1 cellular context compared by ENCODE assay signal in genomic region chr14:74881425-74882102, GRCh38.
TF ChIP-seq lines count a peak whose summit lies in the region.

TSS of gene DLST (plus strand) at chr14:74881916. CDS start at chr14:74881954, 38 bp downstream.

TF ChIP-seq in H1, 55 proteins besides CTCF, POLR2A, EP300 and RAD21 (continued from another document):
- TF ChIP-seq JUND (IDR thresholded peaks at IDR 0.05; ENCODE audit: low read length) (peak; percentile 99), CHD1 (IDR thresholded peaks at IDR 0.05; ENCODE audit: low read depth, low read length) (peak; percentile 98), TAF7 (optimal IDR thresholded peaks at IDR 0.05; ENCODE audit: borderline replicate concordance, low read depth, low read length) (peak; percentile 65), SP1 (IDR thresholded peaks at IDR 0.05; ENCODE audit: low read depth, low read length) (peak; percentile 81; the same call in 1 of the 2 replicates), TAF1 (IDR thresholded peaks at IDR 0.05; ENCODE audit: low read depth, low read length) (peak; percentile 84), KDM5A (IDR thresholded peaks at IDR 0.05; ENCODE audit: low read length) (peak; percentile 59; the same call in 1 of the 2 replicates), CHD2 (IDR thresholded peaks at IDR 0.05; ENCODE audit: low read length) (peak; percentile 35; the same call in 1 of the 2 replicates), RBBP5 (IDR thresholded peaks at IDR 0.05; ENCODE audit: borderline replicate concordance, low read depth, low read length) (peak; percentile 94; the same call in 1 of the 2 replicates), POLR2AphosphoS5 (IDR thresholded peaks at IDR 0.05; ENCODE audit: low read depth, low read length) (peak; percentile 90), SIN3A (conservative IDR thresholded peaks at IDR 0.05 in 1 of 2, IDR thresholded peaks at IDR 0.05 in 1 of 2; ENCODE audit: low read depth in 1 of 2, low read length in 2 of 2) (peak; percentile 47 to 77; a peak in 2 of 4 replicates), EGR1 (IDR thresholded peaks at IDR 0.05; ENCODE audit: borderline replicate concordance, low read depth, low read length) (peak; percentile 54; the same call in 1 of the 2 replicates), ASH2L (IDR thresholded peaks at IDR 0.05; ENCODE audit: low read length) (peak; percentile 68), YY1 (IDR thresholded peaks at IDR 0.05; ENCODE audit: low read depth, low read length) (0 out of 2 replicates have a peak, but pooled peaks have one; percentile 10), TBP (IDR thresholded peaks at IDR 0.05; ENCODE audit: low read depth, low read length) (peak; percentile 76), BRCA1 (IDR thresholded peaks at IDR 0.05; ENCODE audit: low read depth, low read length) (no peak), JUN (IDR thresholded peaks at IDR 0.05; ENCODE audit: low read depth, low read length) (no peak), RNF2 (IDR thresholded peaks at IDR 0.05; ENCODE audit: borderline replicate concordance, low read depth, low read length, missing control alignments, poor library complexity, severe bottlenecking) (no peak), CHD7 (IDR thresholded peaks at IDR 0.05; ENCODE audit: insufficient replicate concordance, low read length) (no peak), KDM4A (IDR thresholded peaks at IDR 0.05; ENCODE audit: low read depth, low read length, severe bottlenecking) (peak; percentile 87), CREB1 (IDR thresholded peaks at IDR 0.05) (peak; percentile 46), SP4 (IDR thresholded peaks at IDR 0.05; ENCODE audit: low read length) (no peak), NANOG (IDR thresholded peaks at IDR 0.05; ENCODE audit: insufficient read depth, low read depth, low read length, poor library complexity, severe bottlenecking) (no peak), POU5F1 (IDR thresholded peaks at IDR 0.05; ENCODE audit: low read depth, low read length) (no peak), EZH2 (IDR thresholded peaks at IDR 0.05; ENCODE audit: low read depth, low read length, severe bottlenecking) (no peak), ZNF274 (IDR thresholded peaks at IDR 0.05; ENCODE audit: borderline replicate concordance, extremely low read depth, low read length) (no peak), GABPA (IDR thresholded peaks at IDR 0.05; ENCODE audit: borderline replicate concordance, insufficient read depth, low read length) (peak; percentile 98), BCL11A (IDR thresholded peaks at IDR 0.05; ENCODE audit: low read depth in 2 of 2, low read length in 2 of 2) (no peak), PHF8 (conservative IDR thresholded peaks at IDR 0.05; ENCODE audit: low read depth, low read length) (peak; percentile 90; the same call in 1 of the 2 replicates), CEBPB (IDR thresholded peaks at IDR 0.05; ENCODE audit: low read depth, low read length) (no peak), SRF (IDR thresholded peaks at IDR 0.05; ENCODE audit: low read depth, low read length) (peak; percentile 35; the same call in 1 of the 2 replicates)
